In genomic region chr6:14835122-14835521, GRCh38 we compare ENCODE assay signal across 6 cellular contexts.
"Had no signal": no experiment of that assay in that cellular context is flagged by ENCODE, and none has a peak within 500 bp of the region (broad histone marks: within the 10 kb centered on the region; RNA-seq: fewer than 3 reads in every experiment).

No MANE protein-coding gene starts in this region.

- ATAC-seq: HepG2, K562 had no signal

- DNase-seq: IMR-90, KBM-7 had no signal

- H3K4me3 ChIP-seq: K562 had no signal

- H3K9me3 Mint-ChIP-seq: IgD-negative memory B cell had no signal

- H3K27ac ChIP-seq: HL-60 had no signal

- H3K27ac Mint-ChIP-seq: IgD-negative memory B cell had no signal

- H3K4me3 Mint-ChIP-seq: IgD-negative memory B cell had no signal
